Comparison of ENCODE assay signal across 28 cellular contexts in genomic region chr5:124606116-124606515, GRCh38.
A peak's percentile ranks its signal among the peaks of the same experiment; 100 is the strongest.
DNase-seq lines count a peak whose midpoint lies in the region; FAIRE-seq and TF ChIP-seq lines count a peak whose summit lies in the region.
"Had no signal": no experiment of that assay in that cellular context is flagged by ENCODE, and none has a peak within 500 bp of the region (broad histone marks: within the 10 kb centered on the region; RNA-seq: fewer than 3 reads in every experiment).

No MANE protein-coding gene starts in this region.

- no peaks in the 10 kb centered on the region for H4K20me1 ChIP-seq in astrocyte (ENCODE audit: insufficient read depth, low read length)

- H3K4me3 Mint-ChIP-seq in astrocyte (ENCODE audit: unreplicated experiment) = no peak overlapping the region
- H3K4me3 Mint-ChIP-seq in endodermal cell = no peak overlapping the region
- no peak overlapping the region for H3K4me3 Mint-ChIP-seq in nephron
- H3K4me3 Mint-ChIP-seq: activated CD4-positive, alpha-beta T cell treated with anti-CD3 and anti-CD28 coated beads for 36 hours; activated naive CD4-positive, alpha-beta T cell treated with anti-CD3 and anti-CD28 coated beads, Interleukin-2, amount 50 U/mL, for 24 hours; immature natural killer cell; naive B cell had no signal

- H3K27ac Mint-ChIP-seq in astrocyte (ENCODE audit: unreplicated experiment) (peak overlapping the region; percentile 94), endodermal cell (no peak overlapping the region), nephron (peak overlapping the region in 2 of 3 experiments; percentile 50 to 72)
- H3K27ac Mint-ChIP-seq: activated CD4-positive, alpha-beta T cell treated with anti-CD3 and anti-CD28 coated beads for 36 hours; activated naive CD4-positive, alpha-beta T cell treated with anti-CD3 and anti-CD28 coated beads, Interleukin-2, amount 50 U/mL, for 24 hours; activated T-helper 2 cell treated with anti-CD3 and anti-CD28 coated beads, Interferon-gamma antibody, Interleukin-2, Interleukin-4, amounts not matched to agents 10 μg/mL and 5 μg/mL and 100 μg/mL, durations not matched to agents 14 hours and 24 hours and 36 hours; immature natural killer cell had no signal

- no peak overlapping the region for H3K4me2 ChIP-seq in astrocyte (ENCODE audit: low read length)

- peaks cover 8% of the 10 kb centered on the region for H3K9me3 Mint-ChIP-seq in astrocyte (ENCODE audit: unreplicated experiment)
- peaks cover 3% of the 10 kb centered on the region for H3K9me3 Mint-ChIP-seq in endodermal cell
- peaks cover 8% of the 10 kb centered on the region for H3K9me3 Mint-ChIP-seq in nephron
- H3K9me3 Mint-ChIP-seq: activated naive CD4-positive, alpha-beta T cell treated with anti-CD3 and anti-CD28 coated beads, Interleukin-2, amount 50 U/mL, for 24 hours; activated T-helper 2 cell treated with anti-CD3 and anti-CD28 coated beads, Interferon-gamma antibody, Interleukin-2, Interleukin-4, amounts not matched to agents 10 μg/mL and 5 μg/mL and 100 μg/mL, durations not matched to agents 14 hours and 24 hours and 36 hours had no signal

- WGBS in endodermal cell (ENCODE audit: insufficient coverage in 1 of 2, insufficient read length in 1 of 2), 2 experiments = 100% methylated on average over 1 to 2 of the region's 2 CpGs

- no peaks in the 10 kb centered on the region for H3K27me3 ChIP-seq in astrocyte (ENCODE audit: insufficient read depth, low read length)
- no peaks in the 10 kb centered on the region for H3K27me3 ChIP-seq in endodermal cell (ENCODE audit: control insufficient read depth, insufficient read depth, low read length, poor library complexity, severe bottlenecking)
- H3K27me3 ChIP-seq in WERI-Rb-1 (ENCODE audit: insufficient read depth, low read depth, severe bottlenecking) = no peaks in the 10 kb centered on the region

- H3K36me3 ChIP-seq in astrocyte (ENCODE audit: insufficient read depth, low read length) = no peaks in the 10 kb centered on the region
- H3K36me3 ChIP-seq in endodermal cell (ENCODE audit: control insufficient read depth, insufficient read depth, low read length) = peaks cover 10% of the 10 kb centered on the region
- no peaks in the 10 kb centered on the region for H3K36me3 ChIP-seq in WERI-Rb-1

- H3K79me2 ChIP-seq in astrocyte (ENCODE audit: insufficient read depth, low read length) = no peaks in the 10 kb centered on the region

- H3K4me3 ChIP-seq in astrocyte (ENCODE audit: insufficient read depth, low read depth, low read length) (no peak overlapping the region), endodermal cell (ENCODE audit: low read length) (no peak overlapping the region), WERI-Rb-1 (ENCODE audit: low read depth, low read length) (no peak overlapping the region)

- TF ChIP-seq CTCF in astrocyte (IDR thresholded peaks at IDR 0.05; ENCODE audit: insufficient read depth, low read depth, low read length) (no peak), endodermal cell (conservative IDR thresholded peaks at IDR 0.05) (no peak), nephron (IDR thresholded peaks at IDR 0.05; ENCODE audit: unreplicated experiment in 3 of 3) (no peak), WERI-Rb-1 (IDR thresholded peaks at IDR 0.05; ENCODE audit: low read depth, low read length) (no peak)

- H3K36me3 Mint-ChIP-seq in astrocyte (ENCODE audit: low read depth, unreplicated experiment) (peaks cover 7% of the 10 kb centered on the region), endodermal cell (ENCODE audit: low read depth) (peaks cover 17% of the 10 kb centered on the region), nephron (ENCODE audit: low read depth) (peaks cover 5% of the 10 kb centered on the region)
- H3K36me3 Mint-ChIP-seq: activated naive CD4-positive, alpha-beta T cell treated with anti-CD3 and anti-CD28 coated beads, Interleukin-2, amount 50 U/mL, for 24 hours; naive B cell had no signal

- H3K9ac ChIP-seq in astrocyte (ENCODE audit: low read length) (no peak overlapping the region), endodermal cell (ENCODE audit: extremely low read depth, low read length, poor library complexity, severe bottlenecking) (no peak overlapping the region)

- no peaks in the 10 kb centered on the region for H3K27me3 Mint-ChIP-seq in astrocyte (ENCODE audit: low read depth, unreplicated experiment)
- no peaks in the 10 kb centered on the region for H3K27me3 Mint-ChIP-seq in endodermal cell (ENCODE audit: insufficient read depth)
- no peaks in the 10 kb centered on the region for H3K27me3 Mint-ChIP-seq in nephron (ENCODE audit: low read depth)
- H3K27me3 Mint-ChIP-seq: activated naive CD4-positive, alpha-beta T cell treated with anti-CD3 and anti-CD28 coated beads, Interleukin-2, amount 50 U/mL, for 24 hours had no signal

- H3K4me1 Mint-ChIP-seq in astrocyte (ENCODE audit: low read depth, unreplicated experiment) (peaks cover 25% of the 10 kb centered on the region), endodermal cell (peaks cover 30% of the 10 kb centered on the region), nephron (peaks cover 11% of the 10 kb centered on the region)
- H3K4me1 Mint-ChIP-seq: activated CD4-positive, alpha-beta T cell treated with anti-CD3 and anti-CD28 coated beads for 36 hours; activated naive CD4-positive, alpha-beta T cell treated with anti-CD3 and anti-CD28 coated beads, Interleukin-2, amount 50 U/mL, for 24 hours; immature natural killer cell had no signal

- no peak for FAIRE-seq in astrocyte (lab: Jason Lieb, UNC)
- FAIRE-seq: GM18507, H1, small intestine had no signal

- H3K4me1 ChIP-seq in astrocyte (ENCODE audit: insufficient read depth, low read length) (peaks cover 7% of the 10 kb centered on the region), endodermal cell (ENCODE audit: control insufficient read depth, insufficient read depth, low read length) (peaks cover 9% of the 10 kb centered on the region)

- no peak overlapping the region for H2AFZ ChIP-seq in astrocyte (ENCODE audit: low read depth, low read length)

- H3K9me3 ChIP-seq in astrocyte (ENCODE audit: insufficient read depth, low read depth, low read length) = no peaks in the 10 kb centered on the region
- H3K9me3 ChIP-seq in endodermal cell (ENCODE audit: control insufficient read depth, low read length) = peaks cover 6% of the 10 kb centered on the region
- no peaks in the 10 kb centered on the region for H3K9me3 ChIP-seq in WERI-Rb-1 (ENCODE audit: severe bottlenecking)

- H3K27ac ChIP-seq in astrocyte (ENCODE audit: low read depth, low read length) = no peak overlapping the region
- H3K27ac ChIP-seq in endodermal cell (ENCODE audit: low read depth, low read length) = peak overlapping the region; percentile 94
- peak overlapping the region; percentile 85 for H3K27ac ChIP-seq in substantia nigra (ENCODE audit: low read depth, low read length, poor library complexity, severe bottlenecking)
- H3K27ac ChIP-seq in WERI-Rb-1 = no peak overlapping the region

- DNase-seq in astrocyte (ENCODE audit: low read depth) = no peak
- no peak for DNase-seq in endodermal cell
- DNase-seq in substantia nigra (lab: John Stamatoyannopoulos, UW) = no peak
- DNase-seq in KG1 (lab: John Stamatoyannopoulos, UW) = no peak
- DNase-seq in WERI-Rb-1 = no peak
- DNase-seq in medulla oblongata (ENCODE audit: extremely low spot score) = no peak
- DNase-seq: activated CD4-positive, alpha-beta T cell treated with anti-CD3 and anti-CD28 coated beads for 36 hours; activated CD8-positive, alpha-beta memory T cell treated with anti-CD3 and anti-CD28 coated beads for 24 hours; activated T-cell treated with anti-CD3 and anti-CD28 coated beads for 4 hours; amniotic stem cell; DMS 273 treated with DMSO at 0.1 percent for 48 hours; EL; immature natural killer cell; left colon; naive B cell; NCI-H1092; NCI-H1694; NCI-H446 treated with DMSO at 0.1 percent for 48 hours; NCI-H82; small intestine; stimulated activated CD4-positive, alpha-beta T cell treated with anti-CD3 and anti-CD28 coated beads, Interleukin-1b, Interleukin-23, amount 100 ng/mL, for 48 hours; stimulated activated naive CD4-positive, alpha-beta T cell treated with Interleukin-2 at 50 U/mL for 16 hours; SW 1271 had no signal

Comparison
In these comparisons a context has a peak if more than half of its experiments do, and no peak if none do; other contexts are left out.
1. H3K27ac ChIP-seq: peak in endodermal cell (single experiment) and substantia nigra (single experiment); none in astrocyte (single experiment) and WERI-Rb-1 (single experiment).